Comparison of ENCODE assay signal across 8 cellular contexts in the genomic region with DNA sequence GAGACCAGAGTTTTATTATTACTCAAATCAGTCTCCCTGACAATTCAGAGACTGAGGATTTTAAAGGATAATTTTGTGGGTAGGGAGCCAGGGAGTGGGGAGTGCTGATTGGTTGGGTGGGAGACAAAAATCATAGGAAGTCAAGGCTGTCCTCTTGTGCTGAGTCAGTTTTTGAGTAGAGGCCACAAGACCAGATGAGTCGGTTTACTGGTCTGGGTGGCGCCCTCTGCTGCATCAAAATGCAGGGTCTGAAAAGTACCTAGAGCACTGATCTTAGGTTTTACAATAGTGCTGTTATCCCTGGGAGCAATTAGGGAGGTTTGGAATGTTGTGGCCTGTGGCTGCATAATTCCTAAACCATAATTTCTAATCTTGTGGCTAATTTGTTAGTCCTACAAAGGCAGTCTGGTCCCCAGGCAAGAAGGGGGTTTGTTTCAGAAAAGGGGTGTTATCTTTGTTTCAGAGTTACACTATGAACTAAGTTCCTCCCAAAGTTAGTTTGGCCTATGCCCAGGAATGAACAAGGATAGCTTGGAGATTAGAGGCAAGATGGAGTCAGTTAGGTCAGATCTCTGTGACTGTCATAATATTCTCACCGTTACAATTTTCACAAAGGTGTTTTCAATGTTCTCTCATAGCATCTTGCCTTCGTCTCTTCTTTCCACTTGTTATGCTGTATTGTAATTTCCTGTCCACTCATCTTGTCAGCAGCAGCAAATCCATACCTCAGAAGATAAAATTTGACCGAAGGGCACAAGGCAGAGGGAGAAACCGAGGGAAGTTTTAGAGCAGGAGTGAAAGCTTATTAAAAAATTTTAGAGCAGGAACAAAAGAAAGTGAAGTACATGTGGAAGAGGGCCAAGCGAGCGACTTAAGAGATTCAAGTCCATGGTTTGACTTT. TPM values are rescaled to one million over a fixed set of nuclear protein-coding genes. Genes with fewer than 3 reads are reported as not detected.
DNase-seq lines count a peak whose midpoint lies in the region; ATAC-seq, FAIRE-seq and TF ChIP-seq lines count a peak whose summit lies in the region.

No MANE protein-coding gene starts in this region.

- H3K79me2 ChIP-seq in K562 (ENCODE audit: control insufficient read depth, insufficient read depth, low read length) (no peaks in the 10 kb centered on the region), keratinocyte (ENCODE audit: control insufficient read depth, insufficient read depth, low read length) (no peaks in the 10 kb centered on the region)

- in situ Hi-C loops in K562 (cut with MboI): no loop called here

- H3K9me3 ChIP-seq in CD4-positive, alpha-beta memory T cell (ENCODE audit: control insufficient read depth in 1 of 2, low read length in 2 of 2): no peaks in the 10 kb centered on the region
- H3K9me3 ChIP-seq in K562 (replicated peaks; ENCODE audit: control insufficient read depth, insufficient read depth, low read depth, low read length): no peaks in the 10 kb centered on the region
- H3K9me3 ChIP-seq in keratinocyte (ENCODE audit: control insufficient read depth, low read depth, low read length): no peaks in the 10 kb centered on the region

- BruUV-seq in K562 (replicated peaks; lab: Mats Ljungman, UMichigan): no TSS peak

- H2AFZ ChIP-seq in K562 (ENCODE audit: low read depth, low read length): peak overlapping the region; percentile 69; the same call in 1 of the 2 replicates
- peak overlapping the region; percentile 93 for H2AFZ ChIP-seq in keratinocyte (ENCODE audit: control insufficient read depth, low read length)

- H3K27me3 Mint-ChIP-seq in CD4-positive, alpha-beta memory T cell: no peaks in the 10 kb centered on the region

- CTCF ChIA-PET in CD4-positive, alpha-beta memory T cell (lab: Charles Lee; ENCODE audit: partially characterized antibody): interaction anchor here (0.7 to 2.9 kb wide), 12 partner anchors 10 to 95 kb away, joined by 3 to 9 read pairs (median 4); a partner anchor contains a TSS
- CTCF ChIA-PET in K562 (lab: Yijun Ruan, JAX; ENCODE audit: low intra/inter-chr PET ratio): interaction anchor here (0.7 kb wide), 1 partner anchor 101 kb away, joined by 3 read pairs; no protein-coding TSS in a partner anchor

- peak; percentile 63; the same call in 1 of the 2 replicates for TF ChIP-seq CTCF in LNCAP (IDR thresholded peaks at IDR 0.05)
- TF ChIP-seq CTCF in K562 (IDR thresholded peaks at IDR 0.05 in 2 of 3, conservative IDR thresholded peaks at IDR 0.05 in 1 of 3; ENCODE audit: insufficient read depth in 2 of 3, low read depth in 1 of 3, low read length in 3 of 3): peak; percentile 63 to 71 (median 65)
- TF ChIP-seq CTCF in keratinocyte (optimal IDR thresholded peaks at IDR 0.05 in 1 of 3, IDR thresholded peaks at IDR 0.05 in 1 of 3, conservative IDR thresholded peaks at IDR 0.05 in 1 of 3; ENCODE audit: extremely low read depth in 1 of 3, insufficient read depth in 2 of 3, low read length in 3 of 3): peak; percentile 60 to 75 (median 72)

- H3K9me1 ChIP-seq in K562 (ENCODE audit: control insufficient read depth, insufficient read depth, low read length) (no peaks in the 10 kb centered on the region), keratinocyte (ENCODE audit: control insufficient read depth, extremely low read depth, insufficient read depth, low read length) (no peaks in the 10 kb centered on the region)

- no peaks in the 10 kb centered on the region for H3K27me3 ChIP-seq in CD4-positive, alpha-beta memory T cell (ENCODE audit: insufficient read depth, low read length)
- H3K27me3 ChIP-seq in K562 (ENCODE audit: control insufficient read depth in 2 of 2, insufficient read depth in 2 of 2, low read length in 2 of 2): no peaks in the 10 kb centered on the region
- no peaks in the 10 kb centered on the region for H3K27me3 ChIP-seq in keratinocyte (ENCODE audit: control insufficient read depth, extremely low read depth, insufficient read depth, low read length)

- TF ChIP-seq EP300 in K562 (IDR thresholded peaks at IDR 0.05; ENCODE audit: low read length): peak; percentile 17; the same call in 1 of the 2 replicates

- dilution Hi-C loops in keratinocyte (cut with MboI; ENCODE audit: extremely low pct_ligation_motif_present, low sequenced_read_pairs): no loop called here

- H3K36me3 Mint-ChIP-seq in CD4-positive, alpha-beta memory T cell: no peaks in the 10 kb centered on the region

- ATAC-seq in GM21381 (IDR thresholded peaks at IDR 0.05; ENCODE audit: unreplicated experiment) (peak; percentile 76), K562 (peak; percentile 97), HG03565 (IDR thresholded peaks at IDR 0.05; ENCODE audit: unreplicated experiment) (no peak)

- H3K27ac Mint-ChIP-seq in CD4-positive, alpha-beta memory T cell: peak overlapping the region in 6 of 7 donors; percentile 46 to 94 (median 49)

- no peaks in the 10 kb centered on the region for H3K36me3 ChIP-seq in CD4-positive, alpha-beta memory T cell (ENCODE audit: insufficient read depth, low read length)
- H3K36me3 ChIP-seq in K562 (ENCODE audit: control insufficient read depth, insufficient read depth, low read length) (no peaks in the 10 kb centered on the region), keratinocyte (ENCODE audit: control insufficient read depth in 2 of 2, extremely low read depth in 1 of 2, insufficient read depth in 2 of 2, low read length in 2 of 2) (no peaks in the 10 kb centered on the region)

- TF ChIP-seq POLR2A in K562 (conservative IDR thresholded peaks at IDR 0.05): no peak

- no peak overlapping the region for H3K4me2 ChIP-seq in K562 (ENCODE audit: insufficient read depth, low read length)
- H3K4me2 ChIP-seq in keratinocyte (ENCODE audit: control insufficient read depth, extremely low read depth, insufficient read depth, low read depth, low read length): peak overlapping the region; percentile 53

- intact Hi-C loops in CD4-positive, alpha-beta memory T cell (cut with micrococcal nuclease): loop anchor here (1.0 to 5.0 kb wide), 3 partner anchors 31 to 102 kb away; a partner anchor contains a TSS
- intact Hi-C loops in K562 (cut with micrococcal nuclease): loop anchor here (1.0 to 10.0 kb wide), 3 partner anchors 63 to 153 kb away; no protein-coding TSS in a partner anchor

- no peak overlapping the region for H3K4me3 ChIP-seq in CD4-positive, alpha-beta memory T cell (ENCODE audit: low read length in 2 of 2)
- H3K4me3 ChIP-seq in K562: no peak overlapping the region
- peak overlapping the region in 1 of 3 experiments; percentile 1 for H3K4me3 ChIP-seq in keratinocyte (ENCODE audit: control insufficient read depth in 2 of 3, extremely low read depth in 1 of 3, insufficient read depth in 2 of 3, low read depth in 1 of 3, low read length in 3 of 3)

- H3K9ac ChIP-seq in K562 (ENCODE audit: insufficient read depth in 1 of 2, low read depth in 2 of 2, low read length in 2 of 2) (no peak overlapping the region), keratinocyte (ENCODE audit: control insufficient read depth, extremely low read depth, insufficient read depth, low read length) (no peak overlapping the region)

- peaks cover 23% of the 10 kb centered on the region for H3K4me1 ChIP-seq in CD4-positive, alpha-beta memory T cell (ENCODE audit: insufficient read depth, low read length)
- peaks cover 0 to 13% of the 10 kb centered on the region in 2 experiments; a peak in 3 of 5 replicates for H3K4me1 ChIP-seq in K562 (replicated peaks in 1 of 2; ENCODE audit: control insufficient read depth in 2 of 2, insufficient read depth in 2 of 2, low read length in 2 of 2)
- H3K4me1 ChIP-seq in keratinocyte (ENCODE audit: control insufficient read depth, extremely low read depth, insufficient read depth, low read length): peaks cover 26% of the 10 kb centered on the region

- POLR2A ChIA-PET in CD4-positive, alpha-beta memory T cell (lab: Charles Lee; ENCODE audit: partially characterized antibody): no interaction called here
- POLR2A ChIA-PET in K562 (lab: Yijun Ruan, JAX): no interaction called here

- 33% methylated on average over 8 of the region's 8 CpGs for WGBS in K562 (ENCODE audit: insufficient coverage, low coverage, missing lambda C conversion rate)

- TF ChIP-seq RAD21 in K562 (CRISPR knock-in tag; conservative IDR thresholded peaks at IDR 0.05 in 1 of 2, IDR thresholded peaks at IDR 0.05 in 1 of 2): peak; percentile 58 to 69

- FAIRE-seq in K562 (lab: Jason Lieb, UNC) (peak; percentile 91), keratinocyte (lab: Jason Lieb, UNC) (peak; percentile 34)

- H3K9me3 Mint-ChIP-seq in CD4-positive, alpha-beta memory T cell: no peaks in the 10 kb centered on the region

- DNase-seq in CD4-positive, alpha-beta memory T cell: peak; percentile 26 to 52 (median 41)
- peak; percentile 29 for DNase-seq in T-helper 9 cell
- DNase-seq in K562 (ENCODE audit: extremely low read depth in 1 of 4, low spot score in 3 of 4): peak; percentile 24 to 78 (median 32)
- peak; percentile 41 for DNase-seq in keratinocyte (ENCODE audit: low read depth, low spot score)
- peak; percentile 50 to 57 for DNase-seq in stimulated activated CD4-positive, alpha-beta T cell treated with anti-CD3 and anti-CD28 coated beads, Interleukin-4, amount 100 ng/mL, for 4 hours

- peaks cover 22 to 28% (median 27%) of the 10 kb centered on the region in 4 donors for H3K4me1 Mint-ChIP-seq in CD4-positive, alpha-beta memory T cell

- H3K27ac ChIP-seq in CD4-positive, alpha-beta memory T cell (ENCODE audit: low read depth, low read length): no peak overlapping the region
- H3K27ac ChIP-seq in K562 (ENCODE audit: extremely low read depth, low read depth, low read length) (no peak overlapping the region), keratinocyte (ENCODE audit: control insufficient read depth, insufficient read depth, low read length) (peak overlapping the region; percentile 33)

- H3K4me3 Mint-ChIP-seq in CD4-positive, alpha-beta memory T cell: peak overlapping the region in 5 of 8 donors; percentile 39 to 81 (median 63)

- H4K20me1 ChIP-seq in K562 (replicated peaks; ENCODE audit: control insufficient read depth, insufficient read depth, low read length) (no peaks in the 10 kb centered on the region), keratinocyte (ENCODE audit: control insufficient read depth, extremely low read depth, insufficient read depth, low read length) (no peaks in the 10 kb centered on the region)

RNA-seq across cellular contexts. Expression of a gene that starts 59.2 kb away (rescaled TPM):
- total RNA-seq in CD4-positive, alpha-beta memory T cell: 10 to 100 TPM; 70.5 to 73.9 TPM
- polyA plus RNA-seq in CD4-positive, alpha-beta memory T cell: 10 to 100 TPM; 80.9 to 88.2 TPM
- 50.5 and 114 TPM in 2 replicates for total RNA-seq in K562 (2011; cell fraction: chromatin; rRNA removed; ENCODE audit: low replicate concordance)
- total RNA-seq in K562 (2011; cell fraction: nucleolus; rRNA removed): 35.4 and 43.6 TPM in 2 replicates
- total RNA-seq in K562 (2011; cell fraction: nucleoplasm; rRNA removed): 53.7 and 70.5 TPM in 2 replicates
- total RNA-seq in K562 (2014; rRNA removed) (47.5 and 62.6 TPM in 2 replicates), K562 (2014; rRNA removed; fragmentation: Illumina TruSeq; extraction: Trizol) (72.9 and 76.9 TPM in 2 replicates), K562 (2015; rRNA removed; fragmentation: Illumina TruSeq; extraction: Trizol) (66.7 and 71.4 TPM in 2 replicates), K562 (2021) (70.4 and 73.2 TPM in 2 replicates)
- polyA plus RNA-seq in K562 (2011; rRNA removed) (125 and 162 TPM in 2 replicates), K562 (2014; fragmentation: Illumina TruSeq; extraction: Trizol) (104 and 120 TPM in 2 replicates), K562 (2014; fragmentation: Nextera tagmentation; extraction: Ambion mirVana) (10 to 100 TPM; 23.6 to 24.5 TPM), K562 (2014; rRNA removed) (69.5 and 78.9 TPM in 2 replicates), keratinocyte (105 to 143 TPM (median 112 TPM) in 3 replicates)
- 198 and 220 TPM in 2 replicates for polyA plus RNA-seq in K562 (2011; cell fraction: cytosol; rRNA removed)
- polyA plus RNA-seq in K562 (2011; cell fraction: nucleus; rRNA removed): 189 and 225 TPM in 2 replicates
- 65.5 and 75.7 TPM in 2 replicates for polyA plus RNA-seq in K562 (2012)
- 178 and 195 TPM in 2 replicates for polyA minus RNA-seq in K562 (2011; rRNA and poly(A)+ RNA removed)
- 78.4 and 91.4 TPM in 2 replicates for polyA minus RNA-seq in K562 (2011; cell fraction: cytosol; rRNA and poly(A)+ RNA removed)
- 36.9 and 68.3 TPM in 2 replicates for polyA minus RNA-seq in K562 (2011; cell fraction: nucleus; rRNA and poly(A)+ RNA removed)
- polyA plus RNA-seq in keratinocyte (2011; ENCODE audit: low read depth): 75.7 TPM
- 79.2 and 97.0 TPM in 2 replicates for polyA plus RNA-seq in keratinocyte (2011; cell fraction: cytosol; rRNA removed)
- 179 and 211 TPM in 2 replicates for polyA plus RNA-seq in keratinocyte (2011; cell fraction: nucleus; rRNA removed)
- 59.0 and 62.3 TPM in 2 replicates for polyA plus RNA-seq in keratinocyte (2012; ENCODE audit: low replicate concordance)
- polyA minus RNA-seq in keratinocyte: 232 to 312 TPM (median 239 TPM) in 3 replicates
- 71.9 TPM for polyA minus RNA-seq in keratinocyte (2011; cell fraction: cytosol; rRNA and poly(A)+ RNA removed)
- polyA minus RNA-seq in keratinocyte (2011; cell fraction: nucleus; rRNA and poly(A)+ RNA removed): 68.0 and 102 TPM in 2 replicates
